1 cellular context compared by ENCODE assay signal in the genomic region with DNA sequence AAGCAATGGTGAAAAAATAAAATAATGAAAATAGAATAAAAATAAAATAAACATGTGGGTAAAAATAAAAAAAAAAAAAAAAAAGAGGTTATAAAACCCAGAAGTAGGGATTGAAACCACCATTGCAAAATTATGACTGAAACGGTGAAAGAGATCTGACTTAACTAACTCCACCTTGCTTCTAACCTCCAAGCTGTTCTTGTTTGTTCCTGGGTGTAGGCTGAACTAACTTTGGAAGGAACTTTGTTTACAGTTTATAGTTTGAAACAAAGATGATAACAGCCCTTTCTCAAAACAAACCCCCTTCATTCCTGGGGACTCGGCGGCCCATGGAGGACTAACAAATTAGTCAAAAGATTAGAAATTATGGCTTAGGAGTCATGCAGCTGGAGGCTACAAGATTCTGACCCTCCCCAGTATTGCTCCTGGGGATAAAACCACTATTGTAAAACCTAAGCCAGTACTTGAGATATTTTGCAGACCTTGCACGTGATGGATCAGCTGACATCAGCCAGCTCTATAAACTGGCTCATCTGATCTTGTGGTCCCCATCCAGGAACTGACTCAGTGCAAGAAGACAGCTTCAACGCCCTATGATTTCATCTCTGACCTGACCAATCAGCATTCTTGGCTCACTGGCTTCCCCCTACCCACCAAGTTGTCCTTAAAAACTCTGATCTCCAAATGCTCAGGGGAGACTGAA.
TF ChIP-seq lines count a peak whose summit lies in the region.

No MANE protein-coding gene starts in this region.

TF ChIP-seq in K562, 482 proteins besides CTCF, POLR2A, EP300 and RAD21 (continues in another document):
- TF ChIP-seq, protein P1, sequence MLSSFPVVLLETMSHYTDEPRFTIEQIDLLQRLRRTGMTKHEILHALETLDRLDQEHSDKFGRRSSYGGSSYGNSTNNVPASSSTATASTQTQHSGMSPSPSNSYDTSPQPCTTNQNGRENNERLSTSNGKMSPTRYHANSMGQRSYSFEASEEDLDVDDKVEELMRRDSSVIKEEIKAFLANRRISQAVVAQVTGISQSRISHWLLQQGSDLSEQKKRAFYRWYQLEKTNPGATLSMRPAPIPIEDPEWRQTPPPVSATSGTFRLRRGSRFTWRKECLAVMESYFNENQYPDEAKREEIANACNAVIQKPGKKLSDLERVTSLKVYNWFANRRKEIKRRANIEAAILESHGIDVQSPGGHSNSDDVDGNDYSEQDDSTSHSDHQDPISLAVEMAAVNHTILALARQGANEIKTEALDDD (IDR thresholded peaks at IDR 0.05): 0 out of 2 replicates have a peak, but pooled peaks have one; percentile 21
- TF ChIP-seq BHLHE40 (IDR thresholded peaks at IDR 0.05; ENCODE audit: low read length) (peak; percentile 84), ZNF589 (CRISPR knock-in tag; IDR thresholded peaks at IDR 0.05; ENCODE audit: low read depth) (0 out of 2 replicates have a peak, but pooled peaks have one; percentile 20), TBP (optimal IDR thresholded peaks at IDR 0.05; ENCODE audit: low read depth, low read length) (no peak), CBFA2T2 (conservative IDR thresholded peaks at IDR 0.05) (peak; percentile 43; the same call in 1 of the 2 replicates), ELF1 (tag; IDR thresholded peaks at IDR 0.05) (peak; percentile 23; the same call in 1 of the 2 replicates), RBM15 (IDR thresholded peaks at IDR 0.05; ENCODE audit: insufficient read depth, low read length) (no peak), RCOR1 (IDR thresholded peaks at IDR 0.05; ENCODE audit: borderline replicate concordance in 1 of 2, low read depth in 2 of 2, low read length in 2 of 2) (0 out of 4 replicates have a peak, but pooled peaks of 1 of the 2 experiments have one; percentile 25), RAD51 (IDR thresholded peaks at IDR 0.05; ENCODE audit: borderline replicate concordance, low read depth) (peak; percentile 73), ATF1 (CRISPR knock-in tag; IDR thresholded peaks at IDR 0.05) (no peak), ATF1 (tag; IDR thresholded peaks at IDR 0.05) (peak; percentile 36; the same call in 1 of the 2 replicates), TCF7 (IDR thresholded peaks at IDR 0.05; ENCODE audit: borderline replicate concordance) (no peak), CXXC5 (CRISPR knock-in tag; IDR thresholded peaks at IDR 0.05) (peak; percentile 14; the same call in 1 of the 2 replicates), CSDE1 (IDR thresholded peaks at IDR 0.05) (no peak), JUND (IDR thresholded peaks at IDR 0.05; ENCODE audit: borderline replicate concordance, low read depth, low read length) (peak; percentile 63; the same call in 1 of the 2 replicates), JUND (tag; IDR thresholded peaks at IDR 0.05; ENCODE audit: borderline replicate concordance, low read depth, low read length) (peak; percentile 46; the same call in 1 of the 3 replicates), ZSCAN29 (IDR thresholded peaks at IDR 0.05) (no peak), JUN (IDR thresholded peaks at IDR 0.05; ENCODE audit: borderline replicate concordance, low read depth, low read length) (0 out of 2 replicates have a peak, but pooled peaks have one; percentile 33), JUN (CRISPR knock-in tag; IDR thresholded peaks at IDR 0.05; ENCODE audit: borderline replicate concordance) (no peak), NFXL1 (CRISPR knock-in tag; IDR thresholded peaks at IDR 0.05) (no peak), KLF1 (tag; IDR thresholded peaks at IDR 0.05) (no peak), TFAM (CRISPR knock-in tag; conservative IDR thresholded peaks at IDR 0.05) (no peak), KDM5B (IDR thresholded peaks at IDR 0.05; ENCODE audit: insufficient replicate concordance, low read depth, low read length) (no peak), MYBL2 (IDR thresholded peaks at IDR 0.05; ENCODE audit: low read depth) (0 out of 2 replicates have a peak, but pooled peaks have one; percentile 21), MYBL2 (CRISPR knock-in tag; IDR thresholded peaks at IDR 0.05; ENCODE audit: borderline replicate concordance) (no peak), FOSL1 (tag; conservative IDR thresholded peaks at IDR 0.05) (peak; percentile 93), BRD4 (IDR thresholded peaks at IDR 0.05) (no peak), FIP1L1 (IDR thresholded peaks at IDR 0.05; ENCODE audit: low read depth, low read length, poor library complexity, severe bottlenecking) (no peak), ZNF3 (CRISPR knock-in tag; IDR thresholded peaks at IDR 0.05) (no peak)
- TF ChIP-seq, protein P2, sequence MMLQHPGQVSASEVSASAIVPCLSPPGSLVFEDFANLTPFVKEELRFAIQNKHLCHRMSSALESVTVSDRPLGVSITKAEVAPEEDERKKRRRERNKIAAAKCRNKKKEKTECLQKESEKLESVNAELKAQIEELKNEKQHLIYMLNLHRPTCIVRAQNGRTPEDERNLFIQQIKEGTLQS (IDR thresholded peaks at IDR 0.05): peak; percentile 59; the same call in 1 of the 2 replicates
- TF ChIP-seq, protein P2 (CRISPR knock-in tag; conservative IDR thresholded peaks at IDR 0.05): no peak
- TF ChIP-seq, protein P3, sequence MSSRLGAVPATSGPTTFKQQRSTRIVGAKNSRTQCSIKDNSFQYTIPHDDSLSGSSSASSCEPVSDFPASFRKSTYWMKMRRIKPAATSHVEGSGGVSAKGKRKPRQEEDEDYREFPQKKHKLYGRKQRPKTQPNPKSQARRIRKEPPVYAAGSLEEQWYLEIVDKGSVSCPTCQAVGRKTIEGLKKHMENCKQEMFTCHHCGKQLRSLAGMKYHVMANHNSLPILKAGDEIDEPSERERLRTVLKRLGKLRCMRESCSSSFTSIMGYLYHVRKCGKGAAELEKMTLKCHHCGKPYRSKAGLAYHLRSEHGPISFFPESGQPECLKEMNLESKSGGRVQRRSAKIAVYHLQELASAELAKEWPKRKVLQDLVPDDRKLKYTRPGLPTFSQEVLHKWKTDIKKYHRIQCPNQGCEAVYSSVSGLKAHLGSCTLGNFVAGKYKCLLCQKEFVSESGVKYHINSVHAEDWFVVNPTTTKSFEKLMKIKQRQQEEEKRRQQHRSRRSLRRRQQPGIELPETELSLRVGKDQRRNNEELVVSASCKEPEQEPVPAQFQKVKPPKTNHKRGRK (tag; IDR thresholded peaks at IDR 0.05): peak; percentile 16; the same call in 1 of the 2 replicates
- TF ChIP-seq, protein P4, sequence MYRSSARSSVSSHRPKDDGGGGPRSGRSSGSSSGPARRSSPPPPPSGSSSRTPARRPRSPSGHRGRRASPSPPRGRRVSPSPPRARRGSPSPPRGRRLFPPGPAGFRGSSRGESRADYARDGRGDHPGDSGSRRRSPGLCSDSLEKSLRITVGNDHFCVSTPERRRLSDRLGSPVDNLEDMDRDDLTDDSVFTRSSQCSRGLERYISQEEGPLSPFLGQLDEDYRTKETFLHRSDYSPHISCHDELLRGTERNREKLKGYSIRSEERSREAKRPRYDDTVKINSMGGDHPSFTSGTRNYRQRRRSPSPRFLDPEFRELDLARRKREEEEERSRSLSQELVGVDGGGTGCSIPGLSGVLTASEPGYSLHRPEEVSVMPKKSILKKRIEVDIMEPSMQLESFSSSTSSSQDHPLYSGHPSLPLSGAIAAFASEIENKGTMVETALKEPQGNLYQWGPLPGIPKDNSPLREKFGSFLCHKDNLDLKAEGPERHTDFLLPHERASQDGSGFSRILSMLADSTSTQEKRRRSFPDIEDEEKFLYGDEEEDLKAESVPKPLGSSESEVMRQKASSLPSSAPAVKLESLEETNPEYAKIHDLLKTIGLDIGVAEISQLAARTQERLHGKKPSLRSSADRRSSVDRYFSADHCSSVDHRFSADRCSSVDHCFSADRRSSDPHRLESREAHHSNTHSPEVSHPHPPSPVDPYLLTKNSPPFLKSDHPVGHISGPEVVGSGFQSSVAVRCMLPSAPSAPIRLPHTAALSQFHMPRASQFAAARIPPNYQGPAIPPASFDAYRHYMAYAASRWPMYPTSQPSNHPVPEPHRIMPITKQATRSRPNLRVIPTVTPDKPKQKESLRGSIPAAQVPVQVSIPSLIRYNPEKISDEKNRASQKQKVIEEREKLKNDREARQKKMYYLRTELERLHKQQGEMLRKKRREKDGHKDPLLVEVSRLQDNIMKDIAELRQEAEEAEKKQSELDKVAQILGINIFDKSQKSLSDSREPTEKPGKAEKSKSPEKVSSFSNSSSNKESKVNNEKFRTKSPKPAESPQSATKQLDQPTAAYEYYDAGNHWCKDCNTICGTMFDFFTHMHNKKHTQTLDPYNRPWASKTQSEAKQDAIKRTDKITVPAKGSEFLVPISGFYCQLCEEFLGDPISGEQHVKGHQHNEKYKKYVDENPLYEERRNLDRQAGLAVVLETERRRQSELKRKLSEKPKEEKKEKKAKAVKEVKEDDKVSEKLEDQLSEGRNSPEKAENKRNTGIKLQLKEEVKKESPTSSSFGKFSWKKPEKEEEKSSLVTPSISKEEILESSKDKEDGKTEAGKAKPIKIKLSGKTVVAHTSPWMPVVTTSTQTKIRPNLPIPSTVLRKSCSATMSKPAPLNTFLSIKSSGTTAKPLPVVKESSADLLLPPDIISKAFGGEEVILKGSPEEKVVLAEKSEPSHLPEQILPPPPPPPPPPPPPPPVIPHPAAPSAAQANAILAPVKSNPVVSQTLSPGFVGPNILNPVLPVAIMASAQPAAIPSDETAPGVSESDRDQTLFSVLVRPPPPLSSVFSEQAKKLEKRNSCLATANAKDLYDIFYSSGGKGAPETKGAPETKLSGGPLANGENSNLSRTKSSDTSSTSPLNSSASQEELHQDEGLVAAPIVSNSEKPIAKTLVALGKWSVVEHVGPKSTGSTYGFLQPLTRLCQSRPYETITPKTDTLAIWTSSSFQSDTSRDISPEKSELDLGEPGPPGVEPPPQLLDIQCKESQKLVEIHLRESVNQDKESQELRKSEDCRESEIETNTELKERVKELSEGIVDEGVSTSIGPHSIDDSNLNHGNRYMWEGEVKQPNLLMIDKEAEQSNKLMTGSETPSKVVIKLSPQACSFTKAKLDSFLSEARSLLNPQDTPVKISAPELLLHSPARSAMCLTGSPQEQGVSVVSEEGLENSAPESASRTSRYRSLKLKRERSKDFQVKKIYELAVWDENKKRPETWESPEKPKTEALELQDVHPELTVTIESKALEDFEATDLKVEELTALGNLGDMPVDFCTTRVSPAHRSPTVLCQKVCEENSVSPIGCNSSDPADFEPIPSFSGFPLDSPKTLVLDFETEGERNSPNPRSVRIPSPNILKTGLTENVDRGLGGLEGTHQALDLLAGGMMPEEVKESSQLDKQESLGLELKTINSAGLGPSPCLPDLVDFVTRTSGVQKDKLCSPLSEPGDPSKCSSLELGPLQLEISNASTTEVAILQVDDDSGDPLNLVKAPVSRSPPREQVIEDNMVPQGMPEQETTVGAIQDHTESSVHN (IDR thresholded peaks at IDR 0.05; ENCODE audit: borderline replicate concordance in 1 of 2, low read depth in 1 of 2): peak in 1 of 2 experiments; percentile 42; a peak in 1 of 4 replicates
- TF ChIP-seq, protein P5, sequence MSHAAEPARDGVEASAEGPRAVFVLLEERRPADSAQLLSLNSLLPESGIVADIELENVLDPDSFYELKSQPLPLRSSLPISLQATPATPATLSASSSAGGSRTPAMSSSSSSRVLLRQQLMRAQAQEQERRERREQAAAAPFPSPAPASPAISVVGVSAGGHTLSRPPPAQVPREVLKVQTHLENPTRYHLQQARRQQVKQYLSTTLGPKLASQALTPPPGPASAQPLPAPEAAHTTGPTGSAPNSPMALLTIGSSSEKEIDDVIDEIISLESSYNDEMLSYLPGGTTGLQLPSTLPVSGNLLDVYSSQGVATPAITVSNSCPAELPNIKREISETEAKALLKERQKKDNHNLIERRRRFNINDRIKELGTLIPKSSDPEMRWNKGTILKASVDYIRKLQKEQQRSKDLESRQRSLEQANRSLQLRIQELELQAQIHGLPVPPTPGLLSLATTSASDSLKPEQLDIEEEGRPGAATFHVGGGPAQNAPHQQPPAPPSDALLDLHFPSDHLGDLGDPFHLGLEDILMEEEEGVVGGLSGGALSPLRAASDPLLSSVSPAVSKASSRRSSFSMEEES (CRISPR knock-in tag; IDR thresholded peaks at IDR 0.05): peak; percentile 37; the same call in 1 of the 2 replicates
- TF ChIP-seq, protein P6, sequence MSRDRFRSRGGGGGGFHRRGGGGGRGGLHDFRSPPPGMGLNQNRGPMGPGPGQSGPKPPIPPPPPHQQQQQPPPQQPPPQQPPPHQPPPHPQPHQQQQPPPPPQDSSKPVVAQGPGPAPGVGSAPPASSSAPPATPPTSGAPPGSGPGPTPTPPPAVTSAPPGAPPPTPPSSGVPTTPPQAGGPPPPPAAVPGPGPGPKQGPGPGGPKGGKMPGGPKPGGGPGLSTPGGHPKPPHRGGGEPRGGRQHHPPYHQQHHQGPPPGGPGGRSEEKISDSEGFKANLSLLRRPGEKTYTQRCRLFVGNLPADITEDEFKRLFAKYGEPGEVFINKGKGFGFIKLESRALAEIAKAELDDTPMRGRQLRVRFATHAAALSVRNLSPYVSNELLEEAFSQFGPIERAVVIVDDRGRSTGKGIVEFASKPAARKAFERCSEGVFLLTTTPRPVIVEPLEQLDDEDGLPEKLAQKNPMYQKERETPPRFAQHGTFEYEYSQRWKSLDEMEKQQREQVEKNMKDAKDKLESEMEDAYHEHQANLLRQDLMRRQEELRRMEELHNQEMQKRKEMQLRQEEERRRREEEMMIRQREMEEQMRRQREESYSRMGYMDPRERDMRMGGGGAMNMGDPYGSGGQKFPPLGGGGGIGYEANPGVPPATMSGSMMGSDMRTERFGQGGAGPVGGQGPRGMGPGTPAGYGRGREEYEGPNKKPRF (IDR thresholded peaks at IDR 0.05; ENCODE audit: low read depth, low read length): no peak
- TF ChIP-seq, protein P7, sequence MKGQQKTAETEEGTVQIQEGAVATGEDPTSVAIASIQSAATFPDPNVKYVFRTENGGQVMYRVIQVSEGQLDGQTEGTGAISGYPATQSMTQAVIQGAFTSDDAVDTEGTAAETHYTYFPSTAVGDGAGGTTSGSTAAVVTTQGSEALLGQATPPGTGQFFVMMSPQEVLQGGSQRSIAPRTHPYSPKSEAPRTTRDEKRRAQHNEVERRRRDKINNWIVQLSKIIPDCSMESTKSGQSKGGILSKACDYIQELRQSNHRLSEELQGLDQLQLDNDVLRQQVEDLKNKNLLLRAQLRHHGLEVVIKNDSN (CRISPR knock-in tag; IDR thresholded peaks at IDR 0.05): peak; percentile 38; the same call in 1 of the 2 replicates
- TF ChIP-seq, protein P8, sequence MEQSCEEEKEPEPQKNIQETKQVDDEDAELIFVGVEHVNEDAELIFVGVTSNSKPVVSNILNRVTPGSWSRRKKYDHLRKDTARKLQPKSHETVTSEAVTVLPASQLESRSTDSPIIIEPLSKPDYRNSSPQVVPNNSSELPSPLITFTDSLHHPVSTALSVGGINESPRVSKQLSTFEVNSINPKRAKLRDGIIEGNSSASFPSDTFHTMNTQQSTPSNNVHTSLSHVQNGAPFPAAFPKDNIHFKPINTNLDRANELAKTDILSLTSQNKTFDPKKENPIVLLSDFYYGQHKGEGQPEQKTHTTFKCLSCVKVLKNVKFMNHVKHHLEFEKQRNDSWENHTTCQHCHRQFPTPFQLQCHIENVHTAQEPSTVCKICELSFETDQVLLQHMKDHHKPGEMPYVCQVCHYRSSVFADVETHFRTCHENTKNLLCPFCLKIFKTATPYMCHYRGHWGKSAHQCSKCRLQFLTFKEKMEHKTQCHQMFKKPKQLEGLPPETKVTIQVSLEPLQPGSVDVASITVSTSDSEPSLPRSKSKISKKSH (CRISPR knock-in tag; IDR thresholded peaks at IDR 0.05): no peak
- TF ChIP-seq, protein P9, sequence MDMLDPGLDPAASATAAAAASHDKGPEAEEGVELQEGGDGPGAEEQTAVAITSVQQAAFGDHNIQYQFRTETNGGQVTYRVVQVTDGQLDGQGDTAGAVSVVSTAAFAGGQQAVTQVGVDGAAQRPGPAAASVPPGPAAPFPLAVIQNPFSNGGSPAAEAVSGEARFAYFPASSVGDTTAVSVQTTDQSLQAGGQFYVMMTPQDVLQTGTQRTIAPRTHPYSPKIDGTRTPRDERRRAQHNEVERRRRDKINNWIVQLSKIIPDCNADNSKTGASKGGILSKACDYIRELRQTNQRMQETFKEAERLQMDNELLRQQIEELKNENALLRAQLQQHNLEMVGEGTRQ (CRISPR knock-in tag; IDR thresholded peaks at IDR 0.05): peak; percentile 75
